In genomic region chr2:228056706-228057105, GRCh38 we compare ENCODE assay signal across 18 cellular contexts.
"Had no signal": no experiment of that assay in that cellular context is flagged by ENCODE, and none has a peak within 500 bp of the region (broad histone marks: within the 10 kb centered on the region; RNA-seq: fewer than 3 reads in every experiment).

No MANE protein-coding gene starts in this region.

- H3K27me3 ChIP-seq: hepatocyte, ovary, tibial nerve, uterus had no signal

- H3K4me1 ChIP-seq: prostate gland, tibial nerve, uterus had no signal

- H3K4me3 ChIP-seq: hepatocyte, lung, mucosa of descending colon, ovary, prostate gland, skin epidermis, tibial nerve, uterus had no signal

- DNase-seq: islet precursor cell; mesendoderm; mucosa of descending colon; naive thymus-derived CD4-positive, alpha-beta T cell; ovary; retina; right cardiac atrium; stimulated activated CD4-positive, alpha-beta T cell treated with anti-CD3 and anti-CD28 coated beads, Interleukin-12 subunit alpha, Interleukin-12 subunit beta, amount 100 ng/mL, for 4 hours; stimulated activated CD4-positive, alpha-beta T cell treated with anti-CD3 and anti-CD28 coated beads, Interleukin-4, amount 100 ng/mL, for 24 hours; stimulated activated naive CD4-positive, alpha-beta T cell; uterus had no signal

- H3K36me3 ChIP-seq: ovary, prostate gland, tibial nerve, uterus had no signal

- H3K9me3 ChIP-seq: mucosa of descending colon, ovary, prostate gland, tibial nerve, uterus had no signal

- H3K27ac ChIP-seq: hepatocyte, ovary, prostate gland, skin epidermis, tibial nerve, uterus had no signal

- ATAC-seq: mucosa of descending colon; naive thymus-derived CD4-positive, alpha-beta T cell; natural killer cell treated with Interleukin-12 subunit alpha and Interleukin-12 subunit beta and Interleukin-15 and Interleukin-18, amount 100 ng/mL, for 72 hours; right cardiac atrium; stimulated activated effector memory CD8-positive, alpha-beta T cell treated with anti-CD3 and anti-CD28 coated beads, Interleukin-12 subunit alpha, Interleukin-12 subunit beta, amount 100 ng/mL, for 72 hours had no signal
